In the genomic region with DNA sequence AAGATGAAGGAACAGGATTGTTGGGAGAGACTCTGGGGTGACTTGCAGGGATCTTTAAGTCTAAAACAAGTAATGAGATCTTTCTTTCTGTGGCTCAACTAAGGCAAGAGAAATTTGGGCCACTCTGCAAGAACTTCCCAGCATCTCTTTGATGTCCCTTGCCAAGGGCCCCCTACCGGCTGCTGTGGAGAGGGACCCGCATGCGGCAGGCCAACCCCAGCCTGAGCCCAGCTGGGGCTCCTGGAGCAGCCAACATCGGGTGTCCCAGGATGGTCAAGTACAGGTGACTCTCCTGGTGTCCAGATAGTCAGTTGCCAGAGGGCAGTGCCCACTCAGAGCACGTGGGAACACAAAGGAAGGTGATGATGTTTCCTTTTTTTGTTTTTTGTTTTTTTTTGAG, we compare ENCODE assay signal across 1 cellular context.
A peak's percentile ranks its signal among the peaks of the same experiment; 100 is the strongest.
TF ChIP-seq lines count a peak whose summit lies in the region.

No MANE protein-coding gene starts in this region.

TF ChIP-seq in IMR-90, 13 proteins besides CTCF, POLR2A, EP300 and RAD21:
- peak; percentile 32; the same call in 1 of the 2 replicates for TF ChIP-seq SMC3 (IDR thresholded peaks at IDR 0.05; ENCODE audit: low read depth, low read length)
- no peak for TF ChIP-seq FOS (IDR thresholded peaks at IDR 0.05; ENCODE audit: low read depth, low read length)
